ENCODE assay signal across 8 cellular contexts in the genomic region with DNA sequence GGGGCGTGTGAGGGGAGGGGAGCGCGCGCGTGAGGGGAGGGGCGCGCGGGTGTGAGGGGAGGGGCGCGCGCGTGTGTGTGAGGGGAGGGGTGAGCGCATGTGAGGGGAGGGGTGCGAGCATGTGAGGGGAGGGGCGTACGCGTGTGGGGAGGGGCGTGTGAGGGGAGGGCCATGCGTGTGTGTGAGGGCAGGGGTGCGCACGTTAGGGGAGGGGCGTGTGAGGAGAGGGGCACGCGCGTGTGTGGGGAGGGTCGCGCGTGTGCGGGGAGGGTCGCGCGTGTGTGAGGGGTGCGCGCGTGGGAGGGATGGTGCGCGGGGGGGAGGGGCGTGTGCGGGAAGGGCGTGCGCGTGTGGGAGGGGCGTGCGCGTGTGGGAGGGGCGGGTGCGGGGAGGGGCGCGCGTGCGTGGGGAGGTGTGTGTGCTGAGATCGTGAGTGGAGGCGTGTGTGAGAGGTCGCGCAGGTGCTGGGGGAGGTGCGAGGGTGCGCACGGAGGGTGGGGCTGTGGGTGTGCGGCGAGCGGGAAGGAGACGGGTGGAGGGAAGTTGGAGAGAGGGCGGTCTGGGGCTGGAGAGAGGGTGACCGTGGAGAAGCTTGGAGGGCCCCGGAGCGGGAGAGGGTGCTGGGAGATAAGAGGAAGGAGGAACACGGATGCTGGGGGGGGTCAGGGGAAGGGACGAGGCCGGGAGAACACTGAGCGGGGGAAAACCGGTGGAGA. TPM values are rescaled to one million over a fixed set of nuclear protein-coding genes. Genes with fewer than 3 reads are reported as not detected.
DNase-seq lines count a peak whose midpoint lies in the region; ATAC-seq, FAIRE-seq and TF ChIP-seq lines count a peak whose summit lies in the region.

No MANE protein-coding gene starts in this region.

- peaks cover 3% of the 10 kb centered on the region for H3K4me1 ChIP-seq in NT2/D1 (ENCODE audit: insufficient read depth, insufficient read length)
- peaks cover 5% of the 10 kb centered on the region for H3K4me1 ChIP-seq in endothelial cell of umbilical vein (ENCODE audit: control insufficient read depth, extremely low read depth, insufficient read depth, low read length)
- peaks cover 26% of the 10 kb centered on the region for H3K4me1 ChIP-seq in mononuclear cell (ENCODE audit: insufficient read depth, low read length)

- H3K79me2 ChIP-seq in endothelial cell of umbilical vein (ENCODE audit: control insufficient read depth, insufficient read depth, low read length) = no peaks in the 10 kb centered on the region

- no peaks in the 10 kb centered on the region for H3K27me3 Mint-ChIP-seq in stimulated activated naive B cell treated with anti-CD40 and anti-IgM and Interleukin-4, amounts not matched to agents 10 μg/mL and 1 μg/mL and 100 μg/mL, for 72 hours

- H3K36me3 Mint-ChIP-seq in stimulated activated naive B cell treated with anti-CD40 and anti-IgM and Interleukin-4, amounts not matched to agents 10 μg/mL and 1 μg/mL and 100 μg/mL, for 72 hours = peaks cover 0 to 8% of the 10 kb centered on the region in 2 donors

- no peaks in the 10 kb centered on the region for H3K9me3 Mint-ChIP-seq in stimulated activated naive B cell treated with anti-CD40 and anti-IgM and Interleukin-4, amounts not matched to agents 10 μg/mL and 1 μg/mL and 100 μg/mL, for 72 hours

- peaks cover 16 to 29% of the 10 kb centered on the region in 2 donors for H3K4me1 Mint-ChIP-seq in stimulated activated naive B cell treated with anti-CD40 and anti-IgM and Interleukin-4, amounts not matched to agents 10 μg/mL and 1 μg/mL and 100 μg/mL, for 72 hours

- no peaks in the 10 kb centered on the region for H3K9me1 ChIP-seq in endothelial cell of umbilical vein (replicated peaks; ENCODE audit: control insufficient read depth, extremely low read depth, insufficient read depth, low read length)

- CTCF ChIA-PET in endothelial cell of umbilical vein (lab: Charles Lee) = interaction anchor here (0.8 to 10.1 kb wide), 6 partner anchors 17 to 343 kb away, joined by 3 to 99 read pairs (median 4); partner anchors contain the start of gene MXI1

- H3K27ac Mint-ChIP-seq in stimulated activated naive B cell treated with anti-CD40 and anti-IgM and Interleukin-4, amounts not matched to agents 10 μg/mL and 1 μg/mL and 100 μg/mL, for 72 hours = peak overlapping the region; percentile 99

- H3K27ac ChIP-seq in endothelial cell of umbilical vein (ENCODE audit: insufficient read depth, low read depth, low read length) = no peak overlapping the region

- no TSS peak for BruUV-seq in endothelial cell of umbilical vein (replicated peaks; lab: Mats Ljungman, UMichigan)

- H3K9ac ChIP-seq in NT2/D1 (ENCODE audit: insufficient read length, low read depth) (peak overlapping the region; percentile 32), endothelial cell of umbilical vein (replicated peaks; ENCODE audit: extremely low read depth, insufficient read depth, low read length) (no peak overlapping the region)

- no peak for TF ChIP-seq CTCF in endothelial cell of umbilical vein (IDR thresholded peaks at IDR 0.05; ENCODE audit: extremely low read depth in 1 of 2, insufficient read depth in 1 of 2, low read depth in 1 of 2, low read length in 2 of 2)

- peak; percentile 93 for DNase-seq in NCI-H82 (lab: John Stamatoyannopoulos, UW)
- no peak for DNase-seq in NCI-H82 treated with DMSO at 0.1 percent for 48 hours (lab: John Stamatoyannopoulos, UW; ENCODE audit: unreplicated experiment)
- no peak for DNase-seq in NT2/D1 (ENCODE audit: low read depth, low spot score)
- DNase-seq in activated T-cell treated with anti-CD3 and anti-CD28 coated beads for 1 hour (ENCODE audit: low read depth) = peak; percentile 69
- DNase-seq in endothelial cell of umbilical vein (ENCODE audit: low read depth, low spot score) = no peak
- DNase-seq in stimulated activated naive B cell treated with anti-CD40 and anti-IgM and Interleukin-4, amounts not matched to agents 10 μg/mL and 1 μg/mL and 100 μg/mL, for 72 hours = peak; percentile 56
- no peak for DNase-seq in NK-92 treated with Interleukin-12 subunit alpha and Interleukin-12 subunit beta, amount 100 ng/mL, for 24 hours (lab: John Stamatoyannopoulos, UW)

- H3K4me3 ChIP-seq in NT2/D1 (ENCODE audit: insufficient read length, low read depth) (peak overlapping the region; percentile 54), endothelial cell of umbilical vein (replicated peaks in 1 of 3; ENCODE audit: insufficient read depth in 1 of 3, low read depth in 1 of 3, low read length in 3 of 3) (peak overlapping the region; percentile 39 to 92 (median 40)), mononuclear cell (ENCODE audit: low read length) (peak overlapping the region; percentile 49)

- H3K9me3 ChIP-seq in NT2/D1 (ENCODE audit: insufficient read depth, low read length) = no peaks in the 10 kb centered on the region
- no peaks in the 10 kb centered on the region for H3K9me3 ChIP-seq in endothelial cell of umbilical vein (replicated peaks; ENCODE audit: control insufficient read depth, insufficient read depth, low read length)
- no peaks in the 10 kb centered on the region for H3K9me3 ChIP-seq in mononuclear cell (ENCODE audit: low read depth, low read length)

- no peak for TF ChIP-seq POLR2A in endothelial cell of umbilical vein (IDR thresholded peaks at IDR 0.05; ENCODE audit: low read depth, low read length)

- no peaks in the 10 kb centered on the region for H4K20me1 ChIP-seq in endothelial cell of umbilical vein (replicated peaks; ENCODE audit: control insufficient read depth, extremely low read depth, insufficient read depth, low read length)

- H3K4me3 Mint-ChIP-seq in stimulated activated naive B cell treated with anti-CD40 and anti-IgM and Interleukin-4, amounts not matched to agents 10 μg/mL and 1 μg/mL and 100 μg/mL, for 72 hours = peak overlapping the region; percentile 99 to 100

- intact Hi-C loops in endothelial cell of umbilical vein (cut with micrococcal nuclease) = loop anchor here (1.0 to 5.0 kb wide), 5 partner anchors 52 to 1910 kb away; partner anchors contain the start of gene ADD3

- H3K27me3 ChIP-seq in NT2/D1 (ENCODE audit: insufficient read depth, insufficient read length) = no peaks in the 10 kb centered on the region
- no peaks in the 10 kb centered on the region for H3K27me3 ChIP-seq in endothelial cell of umbilical vein (ENCODE audit: control insufficient read depth in 2 of 2, insufficient read depth in 2 of 2, low read length in 2 of 2)
- H3K27me3 ChIP-seq in mononuclear cell (ENCODE audit: insufficient read depth, low read length) = no peaks in the 10 kb centered on the region

- peak overlapping the region; percentile 85 for H3K4me2 ChIP-seq in endothelial cell of umbilical vein (ENCODE audit: insufficient read depth, low read length)

- POLR2A ChIA-PET in endothelial cell of umbilical vein (lab: Charles Lee) = interaction anchor here (0.6 to 0.8 kb wide), 4 partner anchors 15 to 70 kb away, joined by 3 to 6 read pairs (median 4); no protein-coding TSS in a partner anchor

- no peak for FAIRE-seq in endothelial cell of umbilical vein (lab: Jason Lieb, UNC)

- peak; percentile 44 to 49 for ATAC-seq in stimulated activated naive B cell treated with anti-CD40 and anti-IgM and Interleukin-4, amounts not matched to agents 10 μg/mL and 1 μg/mL and 100 μg/mL, for 72 hours (replicated peaks)

- dilution Hi-C loops in endothelial cell of umbilical vein (cut with MboI; ENCODE audit: extremely low pct_ligation_motif_present, low sequenced_read_pairs) = no loop called here

- H3K36me3 ChIP-seq in NT2/D1 (ENCODE audit: insufficient read depth, insufficient read length, low read length) = no peaks in the 10 kb centered on the region
- H3K36me3 ChIP-seq in endothelial cell of umbilical vein (ENCODE audit: control insufficient read depth in 2 of 2, extremely low read depth in 1 of 2, insufficient read depth in 2 of 2, low read length in 2 of 2) = no peaks in the 10 kb centered on the region

- peak overlapping the region; percentile 95 for H2AFZ ChIP-seq in endothelial cell of umbilical vein (ENCODE audit: low read depth, low read length)

TF ChIP-seq in endothelial cell of umbilical vein, 7 proteins besides CTCF, POLR2A, EP300 and RAD21:
- TF ChIP-seq FOS (IDR thresholded peaks at IDR 0.05; ENCODE audit: borderline replicate concordance, insufficient read depth, low read length) = no peak
- no peak for TF ChIP-seq POLR2AphosphoS5 (IDR thresholded peaks at IDR 0.05; ENCODE audit: insufficient read depth, low read depth, low read length)
- no peak for TF ChIP-seq MAX (IDR thresholded peaks at IDR 0.05; ENCODE audit: insufficient read depth, insufficient read length)
- no peak for TF ChIP-seq EZH2 (IDR thresholded peaks at IDR 0.05; ENCODE audit: borderline replicate concordance, low read depth, low read length, severe bottlenecking)
- no peak for TF ChIP-seq MYC (IDR thresholded peaks at IDR 0.05; ENCODE audit: low read depth, low read length)
- no peak for TF ChIP-seq GATA2 (IDR thresholded peaks at IDR 0.05; ENCODE audit: insufficient read depth, insufficient read length, low read depth, low read length)
- no peak for TF ChIP-seq JUN (IDR thresholded peaks at IDR 0.05; ENCODE audit: borderline replicate concordance, insufficient read depth, insufficient read length, low read depth)

RNA-seq across cellular contexts. Expression of gene MXI1, which starts 19.7 kb away (rescaled TPM):
- 4.7 and 8.5 TPM in 2 replicates for total RNA-seq in endothelial cell of umbilical vein
- 2.7 and 3.0 TPM in 2 replicates for polyA plus RNA-seq in endothelial cell of umbilical vein
- polyA plus RNA-seq in endothelial cell of umbilical vein (2011; cell fraction: cytosol; rRNA removed) = 2.6 and 3.6 TPM in 2 replicates
- polyA plus RNA-seq in endothelial cell of umbilical vein (2011; cell fraction: nucleus; rRNA removed) = 3.0 and 3.2 TPM in 2 replicates
- polyA plus RNA-seq in endothelial cell of umbilical vein (2012) = 5.5 and 8.6 TPM in 2 replicates
- 3.1 and 4.5 TPM in 2 replicates for polyA minus RNA-seq in endothelial cell of umbilical vein
- polyA minus RNA-seq in endothelial cell of umbilical vein (2011; cell fraction: cytosol; rRNA and poly(A)+ RNA removed) = 17.6 TPM
- 1.7 and 2.4 TPM in 2 replicates for polyA minus RNA-seq in endothelial cell of umbilical vein (2011; cell fraction: nucleus; rRNA and poly(A)+ RNA removed)
- total RNA-seq in mononuclear cell = 75.7 TPM

Comparison
In these comparisons a context has a peak if more than half of its experiments do, and no peak if none do; other contexts are left out.
1. DNase-seq: peak in NCI-H82 (single experiment), activated T-cell treated with anti-CD3 and anti-CD28 coated beads for 1 hour (single experiment) and stimulated activated naive B cell treated with anti-CD40 and anti-IgM and Interleukin-4, amounts not matched to agents 10 μg/mL and 1 μg/mL and 100 μg/mL, for 72 hours (single experiment); none in NCI-H82 treated with DMSO at 0.1 percent for 48 hours (single experiment), NT2/D1 (single experiment), endothelial cell of umbilical vein (single experiment) and NK-92 treated with Interleukin-12 subunit alpha and Interleukin-12 subunit beta, amount 100 ng/mL, for 24 hours (single experiment).
2. Peak in every context shown above with its lines, with median percentiles within 50 percentile points of each other: H3K4me3 ChIP-seq.